8 cellular contexts compared by ENCODE assay signal in the genomic region with DNA sequence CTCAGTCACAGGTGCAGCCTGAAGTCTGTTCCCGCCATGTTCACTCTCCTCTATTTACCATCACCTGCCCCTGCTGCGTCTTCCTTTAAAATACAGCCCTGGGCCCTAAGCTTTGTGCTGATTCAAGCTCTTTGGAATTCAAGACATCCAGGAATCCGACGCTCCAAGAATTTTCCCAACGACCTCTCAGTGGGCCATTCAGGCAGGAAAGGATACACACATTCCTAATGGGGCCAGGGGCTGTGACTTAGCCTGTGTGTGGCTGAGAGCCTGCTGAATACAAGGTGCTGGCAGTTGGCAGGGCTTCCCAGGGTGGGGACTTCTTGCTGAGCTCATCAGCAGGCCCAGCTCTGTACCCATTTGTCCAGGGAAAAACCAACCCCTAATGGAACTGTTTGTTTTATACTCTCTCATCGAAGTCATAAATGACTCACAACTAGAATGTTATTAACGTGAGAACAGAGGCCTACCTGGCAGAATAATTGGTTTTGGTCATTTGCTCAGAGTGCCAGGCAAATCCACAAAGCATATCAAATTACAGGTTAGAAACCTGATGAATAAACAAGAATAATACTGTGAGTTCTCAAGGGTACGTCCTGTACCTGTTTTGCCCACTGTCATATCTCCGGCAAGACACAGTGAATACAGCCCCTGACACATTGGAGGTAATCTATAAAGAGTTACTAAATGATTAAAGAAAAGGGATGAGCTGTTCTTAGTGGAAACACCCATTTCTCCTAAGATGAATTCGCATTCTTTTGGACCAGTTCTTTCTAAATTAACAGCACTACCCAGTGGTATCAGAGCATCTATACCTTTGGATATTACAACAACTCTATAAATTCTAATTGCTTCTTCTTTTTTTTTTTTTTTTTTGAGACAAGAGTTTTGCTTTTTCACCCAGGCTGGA. TPM values are rescaled to one million over a fixed set of nuclear protein-coding genes. Genes with fewer than 3 reads are reported as not detected.
A peak's percentile ranks its signal among the peaks of the same experiment; 100 is the strongest.
DNase-seq lines count a peak whose midpoint lies in the region; ATAC-seq and TF ChIP-seq lines count a peak whose summit lies in the region.

No MANE protein-coding gene starts in this region.

- peak overlapping the region; percentile 5 to 87 for H3K27ac Mint-ChIP-seq in effector memory CD8-positive, alpha-beta T cell
- peak overlapping the region in 8 of 10 donors; percentile 18 to 85 (median 42) for H3K27ac Mint-ChIP-seq in naive thymus-derived CD8-positive, alpha-beta T cell
- H3K27ac Mint-ChIP-seq in natural killer cell, result no peak overlapping the region

- peak; percentile 53 to 70 for ATAC-seq in activated CD4-positive, CD25-positive, alpha-beta regulatory T cell treated with anti-CD3 and anti-CD28 coated beads, Interleukin-2, amount 50 U/mL, for 24 hours
- ATAC-seq in effector memory CD8-positive, alpha-beta T cell (replicated peaks), result no peak
- no peak for ATAC-seq in naive thymus-derived CD8-positive, alpha-beta T cell
- ATAC-seq in natural killer cell (no peak), HG02970 (IDR thresholded peaks at IDR 0.05; ENCODE audit: low FRiP score, unreplicated experiment) (no peak)

- H3K9me3 Mint-ChIP-seq in effector memory CD8-positive, alpha-beta T cell, result no peaks in the 10 kb centered on the region
- no peaks in the 10 kb centered on the region for H3K9me3 Mint-ChIP-seq in naive thymus-derived CD8-positive, alpha-beta T cell
- H3K9me3 Mint-ChIP-seq in natural killer cell, result no peaks in the 10 kb centered on the region

- TF ChIP-seq CTCF in natural killer cell (IDR thresholded peaks at IDR 0.05), result no peak

- H3K4me1 Mint-ChIP-seq in effector memory CD8-positive, alpha-beta T cell (ENCODE audit: low read depth in 2 of 2), result peaks cover 10 to 11% of the 10 kb centered on the region in 2 donors
- H3K4me1 Mint-ChIP-seq in naive thymus-derived CD8-positive, alpha-beta T cell, result peaks cover 7 to 34% (median 16%) of the 10 kb centered on the region in 4 donors
- H3K4me1 Mint-ChIP-seq in natural killer cell, result peaks cover 19 to 31% of the 10 kb centered on the region in 2 donors

- no peaks in the 10 kb centered on the region for H3K27me3 Mint-ChIP-seq in effector memory CD8-positive, alpha-beta T cell
- no peaks in the 10 kb centered on the region for H3K27me3 Mint-ChIP-seq in naive thymus-derived CD8-positive, alpha-beta T cell
- no peaks in the 10 kb centered on the region for H3K27me3 Mint-ChIP-seq in natural killer cell (ENCODE audit: low read depth in 2 of 2)

- intact Hi-C loops in natural killer cell (cut with micrococcal nuclease), result no loop called here

- POLR2A ChIA-PET in naive thymus-derived CD8-positive, alpha-beta T cell (lab: Charles Lee), result interaction anchor here (0.6 to 1.6 kb wide), 3 partner anchors 11 to 57 kb away, joined by 3 to 11 read pairs (median 3); no protein-coding TSS in a partner anchor

- H3K36me3 Mint-ChIP-seq in effector memory CD8-positive, alpha-beta T cell (ENCODE audit: insufficient read depth), result peaks cover 13% of the 10 kb centered on the region
- peaks cover 0 to 23% (median 4%) of the 10 kb centered on the region in 3 donors for H3K36me3 Mint-ChIP-seq in naive thymus-derived CD8-positive, alpha-beta T cell
- H3K36me3 Mint-ChIP-seq in natural killer cell, result no peaks in the 10 kb centered on the region

- no peak overlapping the region for H3K4me3 Mint-ChIP-seq in effector memory CD8-positive, alpha-beta T cell
- H3K4me3 Mint-ChIP-seq in naive thymus-derived CD8-positive, alpha-beta T cell, result no peak overlapping the region
- no peak overlapping the region for H3K4me3 Mint-ChIP-seq in natural killer cell

- DNase-seq in activated CD4-positive, CD25-positive, alpha-beta regulatory T cell treated with anti-CD3 and anti-CD28 coated beads, Interleukin-2, amount 50 U/mL, for 72 hours, result no peak
- peak; percentile 67 for DNase-seq in NCI-H460 (ENCODE audit: extremely low read depth, low read depth)
- DNase-seq in effector memory CD8-positive, alpha-beta T cell, result no peak
- no peak for DNase-seq in naive thymus-derived CD8-positive, alpha-beta T cell
- DNase-seq in natural killer cell, result no peak
- no peak for DNase-seq in epidermal melanocyte (ENCODE audit: insufficient read length, low spot score)

RNA-seq across cellular contexts. Expression of a gene that starts 12.6 kb away (rescaled TPM):
- total RNA-seq in NCI-H460 (2014; rRNA removed; shearing (Covaris generic)), result 92.6 and 106 TPM in 2 replicates
- polyA plus RNA-seq in NCI-H460 (2014; cell fraction: nucleus; rRNA removed), result 27.8 and 44.4 TPM in 2 replicates
- 10 to 100 TPM; 69.0 to 74.8 TPM for total RNA-seq in naive thymus-derived CD8-positive, alpha-beta T cell
- polyA plus RNA-seq in naive thymus-derived CD8-positive, alpha-beta T cell, result 10 to 100 TPM; 13.3 to 30.2 (median 28.1) TPM
- 10 to 100 TPM; 70.8 to 81.4 (median 77.1) TPM for total RNA-seq in natural killer cell

RNA-seq across cellular contexts. Expression of a gene that starts 52.9 kb away (rescaled TPM):
- total RNA-seq in NCI-H460 (2014; rRNA removed; shearing (Covaris generic)), result 6,173 and 7,110 TPM in 2 replicates
- polyA plus RNA-seq in NCI-H460 (2014; cell fraction: nucleus; rRNA removed), result 4,524 and 6,283 TPM in 2 replicates
- total RNA-seq in naive thymus-derived CD8-positive, alpha-beta T cell, result 1,000 to 10,000 TPM; 1,479 to 1,535 TPM
- 1,000 to 10,000 TPM; 6,950 to 8,855 (median 7,882) TPM for polyA plus RNA-seq in naive thymus-derived CD8-positive, alpha-beta T cell
- total RNA-seq in natural killer cell, result 1,000 to 10,000 TPM; 1,247 to 1,683 (median 1,557) TPM

Comparison
In these comparisons a context has a peak if more than half of its experiments do, and no peak if none do; other contexts are left out.
1. ATAC-seq: peak in activated CD4-positive, CD25-positive, alpha-beta regulatory T cell treated with anti-CD3 and anti-CD28 coated beads, Interleukin-2, amount 50 U/mL, for 24 hours (2 of 2); none in effector memory CD8-positive, alpha-beta T cell (single experiment), naive thymus-derived CD8-positive, alpha-beta T cell (0 of 2), natural killer cell (0 of 3) and HG02970 (single experiment).
2. H3K27ac Mint-ChIP-seq: peak in effector memory CD8-positive, alpha-beta T cell (2 of 2) and naive thymus-derived CD8-positive, alpha-beta T cell (8 of 10); none in natural killer cell (0 of 2).